Comparison of ENCODE assay signal across 33 cellular contexts in the genomic region with DNA sequence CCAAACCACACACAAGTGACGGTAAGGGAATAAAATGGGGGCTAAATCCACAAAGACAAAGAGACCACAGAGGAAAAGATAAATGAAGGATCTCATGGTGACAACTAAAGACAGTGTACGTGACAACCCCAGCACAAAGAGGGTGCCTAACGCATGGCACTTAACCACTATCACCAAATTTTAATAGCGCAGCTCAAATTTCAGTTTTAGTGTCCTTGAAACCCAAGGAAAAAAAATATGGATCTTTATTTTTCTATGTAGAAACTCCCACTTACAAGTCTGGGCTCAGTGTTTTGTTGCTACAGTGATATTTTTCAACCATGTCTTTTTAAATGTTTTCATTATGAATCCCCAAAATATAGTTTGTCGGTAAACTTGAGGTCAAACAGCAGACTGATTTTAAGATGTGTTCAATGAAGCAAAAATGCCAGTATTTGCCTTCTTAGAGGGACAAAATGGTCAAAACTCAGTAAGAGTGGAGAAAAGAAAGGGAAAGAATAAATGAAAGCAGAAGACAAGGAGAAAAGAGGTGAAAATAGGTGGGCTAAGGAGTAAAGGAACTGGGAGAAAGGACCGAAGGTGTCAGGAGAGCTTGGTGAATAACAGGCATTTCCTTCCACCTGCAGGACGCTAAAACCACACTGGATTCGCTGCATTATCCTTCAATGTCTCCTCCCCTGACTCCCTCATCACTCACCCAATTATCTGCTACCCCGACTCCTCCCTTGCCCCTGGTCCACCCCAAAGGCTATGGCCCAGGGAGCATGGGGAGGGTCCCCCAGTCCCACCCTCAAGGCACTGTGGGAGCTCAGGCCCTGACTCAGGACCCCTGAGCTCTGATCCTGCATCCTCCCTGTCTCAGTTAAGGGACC. TPM values are rescaled to one million over a fixed set of nuclear protein-coding genes. Genes with fewer than 3 reads are reported as not detected.
DNase-seq lines count a peak whose midpoint lies in the region; ATAC-seq, FAIRE-seq and TF ChIP-seq lines count a peak whose summit lies in the region.
"Had no signal": no experiment of that assay in that cellular context is flagged by ENCODE, and none has a peak within 500 bp of the region (broad histone marks: within the 10 kb centered on the region; RNA-seq: fewer than 3 reads in every experiment).

No MANE protein-coding gene starts in this region.

- no peak overlapping the region for H2BK5ac ChIP-seq in H9 (ENCODE audit: insufficient read length, low read length)

- H3K23me2 ChIP-seq in H9 (ENCODE audit: insufficient read length, low read depth, low read length, poor library complexity, severe bottlenecking): peaks cover 4% of the 10 kb centered on the region

- no peak for FAIRE-seq in frontal cortex (lab: Jason Lieb, UNC)
- FAIRE-seq: islet of Langerhans, urothelium cell line had no signal

- no peaks in the 10 kb centered on the region; a peak in 1 of 7 replicates for H3K36me3 Mint-ChIP-seq in H9 (ENCODE audit: insufficient read depth in 1 of 3, low read depth in 3 of 3)
- H3K36me3 Mint-ChIP-seq in activated B cell treated with CpG ODN at 0.5 μM for 24 hours (ENCODE audit: low read depth): no peaks in the 10 kb centered on the region
- H3K36me3 Mint-ChIP-seq in nephron progenitor cell (ENCODE audit: low read depth): no peaks in the 10 kb centered on the region
- H3K36me3 Mint-ChIP-seq: activated naive CD4-positive, alpha-beta T cell treated with anti-CD3 and anti-CD28 coated beads, Interleukin-2, amount 10 ng/mL, durations not matched to agents 7 days and 5 days had no signal

- peak overlapping the region in 1 of 2 experiments; percentile 59; a peak in 2 of 5 replicates for H3K4me3 Mint-ChIP-seq in H9
- no peak overlapping the region for H3K4me3 Mint-ChIP-seq in activated B cell treated with CpG ODN at 0.5 μM for 24 hours
- H3K4me3 Mint-ChIP-seq in nephron progenitor cell: no peak overlapping the region
- H3K4me3 Mint-ChIP-seq: activated CD8-positive, alpha-beta T cell treated with anti-CD3 and anti-CD28 coated beads for 36 hours; activated naive CD4-positive, alpha-beta T cell treated with anti-CD3 and anti-CD28 coated beads, Interleukin-2, amount 10 ng/mL, durations not matched to agents 7 days and 5 days; activated T-helper 17 cell treated with anti-CD3 and anti-CD28 coated beads, Interleukin-2, amount 50 U/mL, for 72 hours; stimulated activated naive CD8-positive, alpha-beta T cell treated with anti-CD3 and anti-CD28 coated beads, Interleukin-15, amount 100 ng/mL, for 72 hours had no signal

- H3K4me1 Mint-ChIP-seq in H9 (peaks cover 45 to 62% of the 10 kb centered on the region in 2 experiments), activated B cell treated with CpG ODN at 0.5 μM for 24 hours (peaks cover 35% of the 10 kb centered on the region), nephron progenitor cell (peaks cover 78% of the 10 kb centered on the region)

- no peak overlapping the region for H2BK12ac ChIP-seq in H9 (ENCODE audit: insufficient read length, low read depth, low read length)

- no peak for ATAC-seq in activated B cell treated with CpG ODN at 0.5 μM for 24 hours (ENCODE audit: low read depth)
- ATAC-seq in HG02852 (IDR thresholded peaks at IDR 0.05; ENCODE audit: unreplicated experiment): no peak
- no peak for ATAC-seq in gastroesophageal sphincter
- ATAC-seq: activated CD8-positive, alpha-beta T cell treated with anti-CD3 and anti-CD28 coated beads for 36 hours; activated T-helper 17 cell treated with anti-CD3 and anti-CD28 coated beads, Interleukin-2, amount 50 U/mL, for 72 hours; HCT116; left lung; psoas muscle; stimulated activated naive CD8-positive, alpha-beta T cell treated with anti-CD3 and anti-CD28 coated beads, Interleukin-15, amount 100 ng/mL, for 72 hours had no signal

- intact Hi-C loops in activated B cell treated with CpG ODN at 0.5 μM for 24 hours (cut with micrococcal nuclease): no loop called here

- POLR2A ChIA-PET in activated B cell treated with CpG ODN at 0.5 μM for 24 hours (lab: Charles Lee): no interaction called here

- H3K4me1 ChIP-seq in BLaER1 treated with 17β-estradiol and CSF1 and Interleukin-3, amounts not matched to agents 10 nM and 100 nM: peaks cover 23 to 41% (median 33%) of the 10 kb centered on the region in 10 experiments
- H3K4me1 ChIP-seq in H9 (ENCODE audit: insufficient read depth, low read length) (peaks cover 10% of the 10 kb centered on the region; the same call in 1 of the 2 replicates), gastroesophageal sphincter (peaks cover 0 to 75% (median 4%) of the 10 kb centered on the region in 3 donors)
- H3K4me1 ChIP-seq: BE2C had no signal

- peaks cover 0 to 32% (median 28%) of the 10 kb centered on the region in 11 experiments; a peak in 19 of 22 replicates for H3K27me3 ChIP-seq in BLaER1 treated with 17β-estradiol and CSF1 and Interleukin-3, amounts not matched to agents 10 nM and 100 nM
- H3K27me3 ChIP-seq in H9 (ENCODE audit: insufficient read depth, low read length) (no peaks in the 10 kb centered on the region), gastroesophageal sphincter (no peaks in the 10 kb centered on the region)
- H3K27me3 ChIP-seq: BE2C, brain microvascular endothelial cell, left lung, sigmoid colon had no signal

- no peak overlapping the region for H2AK5ac ChIP-seq in H9 (ENCODE audit: insufficient read length, low read length)

- no peaks in the 10 kb centered on the region for H3K79me2 ChIP-seq in H9 (ENCODE audit: insufficient read depth, low read length)

- WGBS in H9 (ENCODE audit: extremely low coverage, insufficient read length, low lambda C conversion rate): no CpG with 5 or more reads among the region's 9 CpGs
- WGBS in gastroesophageal sphincter (ENCODE audit: low coverage in 1 of 2), 2 donors: 89% methylated on average over 6 to 9 of the region's 9 CpGs

- no peak overlapping the region for H4K8ac ChIP-seq in H9 (replicated peaks; ENCODE audit: insufficient read length, low read depth, low read length)

- no peak overlapping the region for H3K27ac ChIP-seq in BLaER1 treated with 17β-estradiol and CSF1 and Interleukin-3, amounts not matched to agents 10 nM and 100 nM
- no peak overlapping the region for H3K27ac ChIP-seq in H9 (ENCODE audit: insufficient read length, low read depth, low read length)
- no peak overlapping the region for H3K27ac ChIP-seq in gastroesophageal sphincter
- H3K27ac ChIP-seq: brain microvascular endothelial cell, left lung, PC-9, psoas muscle, sigmoid colon, thoracic aorta had no signal

- no peak overlapping the region for H3K4ac ChIP-seq in H9 (ENCODE audit: low read depth, low read length)

- no peak overlapping the region for H2BK15ac ChIP-seq in H9 (ENCODE audit: low read depth, low read length)

- peaks cover 0 to 21% (median 0%) of the 10 kb centered on the region in 11 experiments; a peak in 5 of 22 replicates for H4K20me1 ChIP-seq in BLaER1 treated with 17β-estradiol and CSF1 and Interleukin-3, amounts not matched to agents 10 nM and 100 nM
- H4K20me1 ChIP-seq in H9 (ENCODE audit: control insufficient read depth, insufficient read depth, insufficient read length): peaks cover 3% of the 10 kb centered on the region

- no peak overlapping the region for H2BK20ac ChIP-seq in H9 (ENCODE audit: low read depth, low read length, poor library complexity, severe bottlenecking)

- no peaks in the 10 kb centered on the region for H3K9me3 Mint-ChIP-seq in H9
- H3K9me3 Mint-ChIP-seq in activated B cell treated with CpG ODN at 0.5 μM for 24 hours: no peaks in the 10 kb centered on the region
- H3K9me3 Mint-ChIP-seq in nephron progenitor cell: no peaks in the 10 kb centered on the region
- H3K9me3 Mint-ChIP-seq: activated CD8-positive, alpha-beta T cell treated with anti-CD3 and anti-CD28 coated beads for 36 hours; activated naive CD4-positive, alpha-beta T cell treated with anti-CD3 and anti-CD28 coated beads, Interleukin-2, amount 10 ng/mL, durations not matched to agents 7 days and 5 days; activated T-helper 17 cell treated with anti-CD3 and anti-CD28 coated beads, Interleukin-2, amount 50 U/mL, for 72 hours; stimulated activated naive CD8-positive, alpha-beta T cell treated with anti-CD3 and anti-CD28 coated beads, Interleukin-15, amount 100 ng/mL, for 72 hours; T-helper 1 cell treated with Interleukin-12 subunit alpha and Interleukin-12 subunit beta and Interleukin-4 antibody, amounts not matched to agents 30 μg/mL and 1 μg/mL, for 36 hours had no signal

- H3K4me3 ChIP-seq in BLaER1 treated with 17β-estradiol and CSF1 and Interleukin-3, amounts not matched to agents 10 nM and 100 nM: no peak overlapping the region
- H3K4me3 ChIP-seq in gastroesophageal sphincter: no peak overlapping the region
- H3K4me3 ChIP-seq: left lung, PC-9, psoas muscle, sigmoid colon, thoracic aorta had no signal

- no peak overlapping the region for H2AFZ ChIP-seq in H9 (ENCODE audit: low read length)
- H2AFZ ChIP-seq: PC-9 had no signal

- H3T11ph ChIP-seq in H9 (ENCODE audit: low read length): no peak overlapping the region

- H3K79me1 ChIP-seq in H9 (ENCODE audit: insufficient read depth, low read depth, low read length, poor library complexity, severe bottlenecking): no peaks in the 10 kb centered on the region

- no peak overlapping the region for H4K5ac ChIP-seq in H9 (ENCODE audit: insufficient read length, low read depth, low read length)

- H3K27ac Mint-ChIP-seq in H9: peak overlapping the region in 2 of 3 experiments; percentile 5 to 50; a peak in 1 of 7 replicates
- peak overlapping the region; percentile 41 for H3K27ac Mint-ChIP-seq in activated B cell treated with CpG ODN at 0.5 μM for 24 hours
- peak overlapping the region; percentile 8 for H3K27ac Mint-ChIP-seq in nephron progenitor cell
- H3K27ac Mint-ChIP-seq: activated CD8-positive, alpha-beta T cell treated with anti-CD3 and anti-CD28 coated beads for 36 hours; activated naive CD4-positive, alpha-beta T cell treated with anti-CD3 and anti-CD28 coated beads, Interleukin-2, amount 10 ng/mL, durations not matched to agents 7 days and 5 days; activated T-helper 17 cell treated with anti-CD3 and anti-CD28 coated beads, Interleukin-2, amount 50 U/mL, for 72 hours; T-helper 1 cell treated with Interleukin-12 subunit alpha and Interleukin-12 subunit beta and Interleukin-4 antibody, amounts not matched to agents 30 μg/mL and 1 μg/mL, for 36 hours had no signal

- no peak overlapping the region for H2BK120ac ChIP-seq in H9 (ENCODE audit: low read depth, low read length, poor library complexity, severe bottlenecking)

- no peak overlapping the region for H4K91ac ChIP-seq in H9 (ENCODE audit: insufficient read length, low read depth, low read length)

- H3K27me3 Mint-ChIP-seq in H9 (ENCODE audit: low read depth) (peaks cover 7% of the 10 kb centered on the region), activated B cell treated with CpG ODN at 0.5 μM for 24 hours (peaks cover 2% of the 10 kb centered on the region), nephron progenitor cell (ENCODE audit: low read depth, poor library complexity) (peaks cover 12% of the 10 kb centered on the region)
- H3K27me3 Mint-ChIP-seq: activated T-helper 17 cell treated with anti-CD3 and anti-CD28 coated beads, Interleukin-2, amount 50 U/mL, for 72 hours; stimulated activated naive CD8-positive, alpha-beta T cell treated with anti-CD3 and anti-CD28 coated beads, Interleukin-15, amount 100 ng/mL, for 72 hours had no signal

- DNase-seq in H9 (no peak), activated B cell treated with CpG ODN at 0.5 μM for 24 hours (no peak), nephron progenitor cell (no peak), frontal cortex (ENCODE audit: low spot score in 2 of 2) (no peak)
- DNase-seq: ACHN; activated CD4-positive, alpha-beta T cell treated with anti-CD3 and anti-CD28 coated beads for 1 hour; activated CD8-positive, alpha-beta T cell treated with anti-CD3 and anti-CD28 coated beads for 36 hours; activated naive CD4-positive, alpha-beta T cell treated with anti-CD3 and anti-CD28 coated beads, Interleukin-2, amount 10 ng/mL, durations not matched to agents 7 days and 5 days; amniotic stem cell; BE2C; brain microvascular endothelial cell; DMS153; effector CD8-positive, alpha-beta T cell; glutamatergic neuron; IMR-90; left lung; nucleus accumbens; PC-9; psoas muscle; sigmoid colon; stimulated activated CD4-positive, alpha-beta T cell treated with anti-CD3 and anti-CD28 coated beads, Interleukin-12 subunit alpha, Interleukin-12 subunit beta, amount 100 ng/mL, for 4 hours; stimulated activated CD4-positive, alpha-beta T cell treated with anti-CD3 and anti-CD28 coated beads, Interleukin-2, amount 100 ng/mL, for 48 hours; stimulated activated naive CD8-positive, alpha-beta T cell treated with anti-CD3 and anti-CD28 coated beads, Interleukin-15, amount 100 ng/mL, for 72 hours had no signal

- no peak overlapping the region for H3K18ac ChIP-seq in H9 (ENCODE audit: insufficient read length, low read depth, low read length)

- no peaks in the 10 kb centered on the region for H3K9me3 ChIP-seq in BLaER1 treated with 17β-estradiol and CSF1 and Interleukin-3, amounts not matched to agents 10 nM and 100 nM (replicated peaks in 1 of 11)
- H3K9me3 ChIP-seq in H9 (ENCODE audit: control insufficient read depth, low read depth, low read length) (no peaks in the 10 kb centered on the region), gastroesophageal sphincter (no peaks in the 10 kb centered on the region)
- H3K9me3 ChIP-seq: BE2C, left lung, psoas muscle, sigmoid colon, SK-N-SH, thoracic aorta had no signal

- no peak overlapping the region for H3K14ac ChIP-seq in H9 (ENCODE audit: insufficient read depth, low read length)

- no peaks in the 10 kb centered on the region; a peak in 1 of 22 replicates for H3K36me3 ChIP-seq in BLaER1 treated with 17β-estradiol and CSF1 and Interleukin-3, amounts not matched to agents 10 nM and 100 nM
- no peaks in the 10 kb centered on the region for H3K36me3 ChIP-seq in gastroesophageal sphincter
- H3K36me3 ChIP-seq: BE2C, brain microvascular endothelial cell, left lung, sigmoid colon, thoracic aorta had no signal

- peak overlapping the region in 7 of 11 experiments; percentile 12 to 56 (median 42); a peak in 14 of 22 replicates for H3K4me2 ChIP-seq in BLaER1 treated with 17β-estradiol and CSF1 and Interleukin-3, amounts not matched to agents 10 nM and 100 nM
- no peak overlapping the region for H3K4me2 ChIP-seq in H9 (ENCODE audit: insufficient read depth, insufficient read length, low read length)
- H3K4me2 ChIP-seq: PC-9, SK-N-SH had no signal

- CTCF ChIA-PET in activated B cell treated with CpG ODN at 0.5 μM for 24 hours (lab: Charles Lee): no interaction called here

- H3K9ac ChIP-seq in BLaER1 treated with 17β-estradiol and CSF1 and Interleukin-3, amounts not matched to agents 10 nM and 100 nM: no peak overlapping the region; a peak in 1 of 22 replicates
- H3K9ac ChIP-seq in H9 (ENCODE audit: extremely low read depth, insufficient read length, low read length): no peak overlapping the region
- H3K9ac ChIP-seq: SK-N-SH had no signal

- TF ChIP-seq EP300 in gastroesophageal sphincter (IDR thresholded peaks at IDR 0.05): no peak

- no peak overlapping the region for H3K56ac ChIP-seq in H9 (ENCODE audit: insufficient read length, low read depth, low read length)

- TF ChIP-seq CTCF in H9 (conservative IDR thresholded peaks at IDR 0.05) (no peak), activated B cell treated with CpG ODN at 0.5 μM for 24 hours (IDR thresholded peaks at IDR 0.05) (no peak), nephron progenitor cell (IDR thresholded peaks at IDR 0.05) (no peak), gastroesophageal sphincter (IDR thresholded peaks at IDR 0.05) (no peak)

- no peak for TF ChIP-seq POLR2A in gastroesophageal sphincter (IDR thresholded peaks at IDR 0.05)

- H3K23ac ChIP-seq in H9 (ENCODE audit: insufficient read length, low read depth, low read length): no peak overlapping the region

RNA-seq across cellular contexts. Expression of a gene that starts 3.5 kb away (rescaled TPM):
- total RNA-seq in H9 (2021) (13.8 and 14.9 TPM in 2 replicates), activated B cell treated with CpG ODN at 0.5 μM for 24 hours (3.3 and 3.5 TPM in 2 replicates), gastroesophageal sphincter (10 to 100 TPM; 17.6 to 39.6 (median 19.0) TPM), frontal cortex (18.8 TPM)

RNA-seq across cellular contexts. Expression of a gene that starts 21.7 kb away (rescaled TPM):
- total RNA-seq in H9 (2021) (64.5 and 67.0 TPM in 2 replicates), activated B cell treated with CpG ODN at 0.5 μM for 24 hours (69.8 and 81.4 TPM in 2 replicates), gastroesophageal sphincter (10 to 100 TPM; 51.8 to 71.8 (median 64.2) TPM), frontal cortex (102 TPM)
